Comparison of ENCODE assay signal across 33 cellular contexts in genomic region chr18:69067048-69067447, GRCh38.
A peak's percentile ranks its signal among the peaks of the same experiment; 100 is the strongest.
DNase-seq lines count a peak whose midpoint lies in the region; ATAC-seq, FAIRE-seq and TF ChIP-seq lines count a peak whose summit lies in the region.
"Had no signal": no experiment of that assay in that cellular context is flagged by ENCODE, and none has a peak within 500 bp of the region (broad histone marks: within the 10 kb centered on the region; RNA-seq: fewer than 3 reads in every experiment).

No MANE protein-coding gene starts in this region.

- no peak overlapping the region for H2AFZ ChIP-seq in HepG2 (ENCODE audit: low read length)
- no peak overlapping the region for H2AFZ ChIP-seq in GM12878 (ENCODE audit: control insufficient read depth, low read depth, low read length)

- intact Hi-C loops in HepG2 (cut with micrococcal nuclease; ENCODE audit: unreplicated experiment), result no loop called here
- intact Hi-C loops in right lobe of liver (cut with DNase I), result no loop called here
- intact Hi-C loops in GM12878 (cut with micrococcal nuclease; ENCODE audit: unreplicated experiment), result no loop called here

- POLR2A ChIA-PET in HepG2 (lab: Yijun Ruan, JAX) (no interaction called here), HEK293 (lab: Yijun Ruan, JAX) (no interaction called here), GM12878 (lab: Charles Lee) (no interaction called here)

- TF ChIP-seq CTCF in HepG2 (CRISPR knock-in tag; IDR thresholded peaks at IDR 0.05) (no peak), right lobe of liver (IDR thresholded peaks at IDR 0.05) (no peak), HEK293 (tag by site-specific recombination; IDR thresholded peaks at IDR 0.05) (no peak), GM12878 (IDR thresholded peaks at IDR 0.05 in 2 of 3, conservative IDR thresholded peaks at IDR 0.05 in 1 of 3; ENCODE audit: control insufficient read depth in 2 of 3, extremely low read depth in 1 of 3, insufficient read depth in 1 of 3, low read depth in 3 of 3, low read length in 3 of 3) (no peak)

- 0% methylated on average over 1 of the region's 1 CpG for WGBS in HepG2 (ENCODE audit: low lambda C conversion rate)
- WGBS in right lobe of liver (ENCODE audit: insufficient coverage, low coverage, low lambda C conversion rate, missing lambda C conversion rate), result 0% methylated on average over 1 of the region's 1 CpG
- 0% methylated on average over 1 of the region's 1 CpG for WGBS in GM12878 (ENCODE audit: insufficient coverage, insufficient replicate concordance, low lambda C conversion rate, missing lambda C conversion rate)

- no peak overlapping the region for H3K9ac ChIP-seq in HepG2 (ENCODE audit: insufficient read depth, low read depth, low read length)
- H3K9ac ChIP-seq in GM12878 (ENCODE audit: control insufficient read depth, insufficient read depth, low read length), result no peak overlapping the region
- H3K9ac ChIP-seq: BLaER1; BLaER1 treated with 17β-estradiol and CSF1 and Interleukin-3, amounts not matched to agents 10 nM and 100 nM had no signal

- ATAC-seq in HepG2, result no peak
- ATAC-seq in right lobe of liver, result no peak
- ATAC-seq in GM12878, result no peak
- no peak for ATAC-seq in GM21528 (IDR thresholded peaks at IDR 0.05; ENCODE audit: low FRiP score, unreplicated experiment)
- ATAC-seq: A549; CD8-positive, alpha-beta T cell had no signal

- FAIRE-seq in HepG2 (lab: Jason Lieb, UNC), result no peak
- FAIRE-seq in GM12878 (lab: Jason Lieb, UNC), result no peak
- peak; percentile 51 for FAIRE-seq in endometrium (lab: Jason Lieb, UNC)
- FAIRE-seq: A549 had no signal

- SMC1A ChIA-PET in GM12878 (lab: Charles Lee; ENCODE audit: uncharacterized antibody, unreplicated experiment), result no interaction called here

- BruUV-seq in HepG2 (replicated peaks; lab: Mats Ljungman, UMichigan) (no TSS peak), GM12878 (replicated peaks; lab: Mats Ljungman, UMichigan) (no TSS peak)

- TF ChIP-seq POLR2A in HepG2 (IDR thresholded peaks at IDR 0.05; ENCODE audit: insufficient read depth in 1 of 2, low read depth in 2 of 2, low read length in 2 of 2) (no peak), right lobe of liver (IDR thresholded peaks at IDR 0.05) (no peak), GM12878 (IDR thresholded peaks at IDR 0.05; ENCODE audit: low read depth, low read length) (no peak)

- H3K4me2 ChIP-seq in HepG2 (ENCODE audit: low read depth, low read length), result no peak overlapping the region
- H3K4me2 ChIP-seq in GM12878 (ENCODE audit: control insufficient read depth, insufficient read depth), result no peak overlapping the region
- H3K4me2 ChIP-seq: A549; BLaER1; BLaER1 treated with 17β-estradiol and CSF1 and Interleukin-3, amounts not matched to agents 10 nM and 100 nM had no signal

- TF ChIP-seq RAD21 in HepG2 (CRISPR knock-in tag; IDR thresholded peaks at IDR 0.05) (no peak), GM12878 (IDR thresholded peaks at IDR 0.05; ENCODE audit: insufficient read depth, low read depth, low read length) (no peak)

- CTCF ChIA-PET in HepG2 (lab: Yijun Ruan, JAX; ENCODE audit: low intra/inter-chr PET ratio, low total read pairs), result no interaction called here
- CTCF ChIA-PET in HEK293 (lab: Yijun Ruan, JAX), result no interaction called here
- CTCF ChIA-PET in GM12878 (lab: Yijun Ruan, JAX), result interaction anchor here (0.6 kb wide), 1 partner anchor 1108 kb away, joined by 3 read pairs; no protein-coding TSS in a partner anchor

- H3K36me3 ChIP-seq in HepG2 (replicated peaks in 1 of 2; ENCODE audit: control insufficient read depth in 1 of 2, insufficient read depth in 2 of 2, low read length in 2 of 2) (no peaks in the 10 kb centered on the region), right lobe of liver (no peaks in the 10 kb centered on the region), HEK293 (ENCODE audit: control insufficient read depth in 2 of 2, insufficient read depth in 1 of 2, low read length in 2 of 2) (no peaks in the 10 kb centered on the region), GM12878 (ENCODE audit: control insufficient read depth in 2 of 2, insufficient read depth in 2 of 2, low read length in 1 of 2) (no peaks in the 10 kb centered on the region)
- H3K36me3 ChIP-seq: BE2C; BLaER1; BLaER1 treated with 17β-estradiol and CSF1 and Interleukin-3, amounts not matched to agents 10 nM and 100 nM had no signal

- H3K79me2 ChIP-seq in HepG2 (ENCODE audit: insufficient read depth, low read length) (no peaks in the 10 kb centered on the region), GM12878 (ENCODE audit: control insufficient read depth, insufficient read depth, low read length) (no peaks in the 10 kb centered on the region)

- no peak overlapping the region for H3K4me3 ChIP-seq in HepG2 (replicated peaks in 1 of 3; ENCODE audit: insufficient read depth in 1 of 3, low read depth in 2 of 3, low read length in 3 of 3)
- no peak overlapping the region for H3K4me3 ChIP-seq in right lobe of liver
- no peak overlapping the region for H3K4me3 ChIP-seq in HEK293 (ENCODE audit: low read depth, low read length)
- no peak overlapping the region for H3K4me3 ChIP-seq in GM12878
- H3K4me3 ChIP-seq: A549; BLaER1; BLaER1 treated with 17β-estradiol and CSF1 and Interleukin-3, amounts not matched to agents 10 nM and 100 nM had no signal

- H3K4me1 ChIP-seq in HepG2 (ENCODE audit: insufficient read depth, low read length), result no peaks in the 10 kb centered on the region
- peaks cover 0 to 2% (median 0%) of the 10 kb centered on the region in 4 donors for H3K4me1 ChIP-seq in right lobe of liver
- no peaks in the 10 kb centered on the region for H3K4me1 ChIP-seq in HEK293 (ENCODE audit: control insufficient read depth, insufficient read depth, low read length)
- no peaks in the 10 kb centered on the region for H3K4me1 ChIP-seq in GM12878 (ENCODE audit: control insufficient read depth, insufficient read depth, low read length)
- H3K4me1 ChIP-seq: A549; BE2C; BLaER1; BLaER1 treated with 17β-estradiol and CSF1 and Interleukin-3, amounts not matched to agents 10 nM and 100 nM; Caco-2 had no signal

- H3K27me3 ChIP-seq in HepG2 (ENCODE audit: control insufficient read depth in 1 of 2, insufficient read depth in 2 of 2, low read length in 2 of 2) (no peaks in the 10 kb centered on the region), right lobe of liver (no peaks in the 10 kb centered on the region), GM12878 (replicated peaks in 1 of 2; ENCODE audit: control insufficient read depth in 2 of 2, insufficient read depth in 2 of 2, low read length in 1 of 2) (no peaks in the 10 kb centered on the region)
- H3K27me3 ChIP-seq: BE2C; BLaER1; BLaER1 treated with 17β-estradiol and CSF1 and Interleukin-3, amounts not matched to agents 10 nM and 100 nM had no signal

- RAD21 ChIA-PET in GM12878 (lab: Charles Lee; ENCODE audit: unreplicated experiment), result no interaction called here

- H3K27ac ChIP-seq in HepG2 (ENCODE audit: extremely low read length, insufficient read depth, low read length) (no peak overlapping the region), right lobe of liver (no peak overlapping the region), HEK293 (ENCODE audit: extremely low read depth, low read depth, low read length) (no peak overlapping the region), GM12878 (ENCODE audit: control insufficient read depth, insufficient read depth) (no peak overlapping the region)
- H3K27ac ChIP-seq: 22Rv1; A549; BLaER1; BLaER1 treated with 17β-estradiol and CSF1 and Interleukin-3, amounts not matched to agents 10 nM and 100 nM; C4-2B had no signal

- DNase-seq in HepG2 (ENCODE audit: low spot score) (no peak), right lobe of liver (no peak), GM12878 (ENCODE audit: low read depth, low spot score) (no peak), DMS53 treated with DMSO at 0.1 percent for 48 hours (lab: John Stamatoyannopoulos, UW; ENCODE audit: unreplicated experiment) (no peak)
- no peak for DNase-seq in stimulated activated CD4-positive, alpha-beta T cell treated with anti-CD3 and anti-CD28 coated beads, Interleukin-1b, Interleukin-23, amount 100 ng/mL, for 48 hours
- DNase-seq: 8988T; ACHN; AML-193; BE2C; C1 segment of cervical spinal cord; Caco-2; Calu3; CD4-positive, alpha-beta memory T cell; CD4-positive, alpha-beta T cell; CD4-positive, CD25-positive, alpha-beta regulatory T cell; CD8-positive, alpha-beta memory T cell; CD8-positive, alpha-beta T cell; COR-L47; DMS 273 treated with DMSO at 0.1 percent for 48 hours; DMS153; DMS53; DMS79; DMS79 treated with DMSO at 0.1 percent for 48 hours; DND-41; EL had no signal

- in situ Hi-C loops in HepG2 (cut with HindIII; ENCODE audit: extremely low pct_ligation_motif_present, low pct_unique_long_range_greater_than_20kb) (no loop called here), GM12878 (cut with MboI) (no loop called here)

- TF ChIP-seq EP300 in HepG2 (IDR thresholded peaks at IDR 0.05; ENCODE audit: low read depth in 2 of 2, low read length in 2 of 2) (no peak), HepG2 (CRISPR knock-in tag; IDR thresholded peaks at IDR 0.05; ENCODE audit: borderline replicate concordance) (no peak), GM12878 (IDR thresholded peaks at IDR 0.05; ENCODE audit: borderline replicate concordance in 1 of 2, control insufficient read depth in 1 of 2, low read depth in 2 of 2, low read length in 2 of 2) (no peak)

- no peaks in the 10 kb centered on the region for H4K20me1 ChIP-seq in HepG2 (ENCODE audit: insufficient read depth, low read length)
- H4K20me1 ChIP-seq in GM12878 (ENCODE audit: control insufficient read depth, insufficient read depth), result no peaks in the 10 kb centered on the region
- H4K20me1 ChIP-seq: BLaER1; BLaER1 treated with 17β-estradiol and CSF1 and Interleukin-3, amounts not matched to agents 10 nM and 100 nM had no signal

- H3K9me3 ChIP-seq in HepG2 (ENCODE audit: low read length), result no peaks in the 10 kb centered on the region
- H3K9me3 ChIP-seq in right lobe of liver, result no peaks in the 10 kb centered on the region
- no peaks in the 10 kb centered on the region for H3K9me3 ChIP-seq in HEK293 (ENCODE audit: control insufficient read depth, insufficient read depth, low read depth, low read length)
- no peaks in the 10 kb centered on the region for H3K9me3 ChIP-seq in GM12878 (replicated peaks; ENCODE audit: control insufficient read depth, insufficient read depth, low read length)
- H3K9me3 ChIP-seq: A549; BE2C; BLaER1; BLaER1 treated with 17β-estradiol and CSF1 and Interleukin-3, amounts not matched to agents 10 nM and 100 nM; Caco-2 had no signal

TF ChIP-seq in HEK293, 187 proteins besides CTCF, POLR2A, EP300 and RAD21 (continues in another document):
- no peak for TF ChIP-seq ZNF529 (tag by site-specific recombination; IDR thresholded peaks at IDR 0.05; ENCODE audit: insufficient replicate concordance)

TF ChIP-seq in GM12878, 131 proteins besides CTCF, POLR2A, EP300 and RAD21:
- TF ChIP-seq POU2F2 (IDR thresholded peaks at IDR 0.05; ENCODE audit: borderline replicate concordance, low read depth, low read length) (no peak), CREM (IDR thresholded peaks at IDR 0.05; ENCODE audit: low read depth) (no peak), ATF7 (IDR thresholded peaks at IDR 0.05; ENCODE audit: low read depth) (peak; percentile 77), CREB1 (IDR thresholded peaks at IDR 0.05; ENCODE audit: low read depth) (no peak)

Comparison
In these comparisons a context has a peak if more than half of its experiments do, and no peak if none do; other contexts are left out.
1. Of the 63 proteins assayed by ChIP-seq in both HepG2 and HEK293: peak only in HepG2: none; only in HEK293: ATF2; in both: none; in neither: 62.